ENCODE assay signal across 7 cellular contexts in genomic region chr15:27967541-27967940, GRCh38.
"Had no signal": no experiment of that assay in that cellular context is flagged by ENCODE, and none has a peak within 500 bp of the region (broad histone marks: within the 10 kb centered on the region; RNA-seq: fewer than 3 reads in every experiment).

No MANE protein-coding gene starts in this region.

- DNase-seq: IMR-90, KBM-7, KG1 had no signal

- H3K9ac ChIP-seq: KMS-11 had no signal

- ATAC-seq: HepG2, K562 had no signal

- H3K4me2 ChIP-seq: KMS-11 had no signal

- H3K27ac ChIP-seq: HL-60, KMS-11 had no signal

- H3K4me3 ChIP-seq: K562 had no signal
